ENCODE assay signal across 8 cellular contexts in genomic region chr15:96333194-96334016, GRCh38. TPM values are rescaled to one million over a fixed set of nuclear protein-coding genes. Genes with fewer than 3 reads are reported as not detected.
DNase-seq lines count a peak whose midpoint lies in the region; ATAC-seq, FAIRE-seq and TF ChIP-seq lines count a peak whose summit lies in the region.

No MANE protein-coding gene starts in this region.

- peak; percentile 5 for ATAC-seq in HepG2
- no peak for ATAC-seq in GM19397 (IDR thresholded peaks at IDR 0.05; ENCODE audit: unreplicated experiment)

- peaks cover 73% of the 10 kb centered on the region for H3K79me2 ChIP-seq in HepG2 (ENCODE audit: insufficient read depth, low read length)

- H3K9me3 ChIP-seq in HepG2 (ENCODE audit: low read length) (no peaks in the 10 kb centered on the region), thymus (ENCODE audit: control insufficient read depth) (peaks cover 2% of the 10 kb centered on the region)

- H3K36me3 ChIP-seq in HepG2 (replicated peaks in 1 of 2; ENCODE audit: control insufficient read depth in 1 of 2, insufficient read depth in 2 of 2, low read length in 2 of 2): peaks cover 5 to 12% of the 10 kb centered on the region in 2 experiments; a peak in 2 of 5 replicates
- H3K36me3 ChIP-seq in thymus (ENCODE audit: control insufficient read depth, insufficient read depth): no peaks in the 10 kb centered on the region

- peak overlapping the region; percentile 92 for H3K9ac ChIP-seq in HepG2 (ENCODE audit: insufficient read depth, low read depth, low read length)

- intact Hi-C loops in HepG2 (cut with micrococcal nuclease; ENCODE audit: unreplicated experiment): loop anchor here (5.0 kb wide), 2 partner anchors 571 to 1491 kb away; no protein-coding TSS in a partner anchor

- H4K20me1 ChIP-seq in HepG2 (ENCODE audit: insufficient read depth, low read length): peaks cover 31% of the 10 kb centered on the region

- no peak for TF ChIP-seq CTCF in LNCaP clone FGC (IDR thresholded peaks at IDR 0.05; ENCODE audit: control insufficient read depth, extremely low read depth, insufficient read depth)
- no peak for TF ChIP-seq CTCF in cardiac fibroblast (IDR thresholded peaks at IDR 0.05; ENCODE audit: low read depth, low read length)
- no peak for TF ChIP-seq CTCF in HepG2 (CRISPR knock-in tag; IDR thresholded peaks at IDR 0.05)

- WGBS in HepG2 (ENCODE audit: low lambda C conversion rate): 3% methylated on average over 22 of the region's 62 CpGs
- 6% methylated on average over 62 of the region's 62 CpGs for WGBS in thymus

- TF ChIP-seq EP300 in HepG2 (IDR thresholded peaks at IDR 0.05; ENCODE audit: low read depth in 2 of 2, low read length in 2 of 2) (no peak), HepG2 (CRISPR knock-in tag; IDR thresholded peaks at IDR 0.05; ENCODE audit: borderline replicate concordance) (no peak)

- CTCF ChIA-PET in HepG2 (lab: Yijun Ruan, JAX; ENCODE audit: low intra/inter-chr PET ratio, low total read pairs): no interaction called here

- in situ Hi-C loops in Caki2 (cut with HindIII; ENCODE audit: low pct_unique_long_range_greater_than_20kb, low sequenced_read_pairs) (loop anchor here (25.0 kb wide), 1 partner anchor 904 kb away; no protein-coding TSS in a partner anchor), HepG2 (cut with HindIII; ENCODE audit: extremely low pct_ligation_motif_present, low pct_unique_long_range_greater_than_20kb) (loop anchor here (10.0 to 25.0 kb wide), 5 partner anchors 159 to 1071 kb away; no protein-coding TSS in a partner anchor)

- H3K27ac ChIP-seq in HepG2 (ENCODE audit: extremely low read length, insufficient read depth, low read length): peak overlapping the region; percentile 91
- peak overlapping the region; percentile 15 for H3K27ac ChIP-seq in thymus (ENCODE audit: low read depth)

- FAIRE-seq in HepG2 (lab: Jason Lieb, UNC): no peak

- no peak for TF ChIP-seq RAD21 in HepG2 (CRISPR knock-in tag; IDR thresholded peaks at IDR 0.05)

- H3K4me2 ChIP-seq in HepG2 (ENCODE audit: low read depth, low read length): peak overlapping the region; percentile 85

- POLR2A ChIA-PET in HepG2 (lab: Yijun Ruan, JAX): interaction anchor here (1.1 kb wide), 1 partner anchor 21 kb away, joined by 3 read pairs; no protein-coding TSS in a partner anchor

- no peak for TF ChIP-seq POLR2A in HepG2 (IDR thresholded peaks at IDR 0.05; ENCODE audit: insufficient read depth in 1 of 2, low read depth in 2 of 2, low read length in 2 of 2)

- H2AFZ ChIP-seq in HepG2 (ENCODE audit: low read length): no peak overlapping the region

- H3K27me3 ChIP-seq in HepG2 (ENCODE audit: control insufficient read depth in 1 of 2, insufficient read depth in 2 of 2, low read length in 2 of 2) (no peaks in the 10 kb centered on the region; a peak in 1 of 5 replicates), thymus (ENCODE audit: control insufficient read depth, insufficient read depth) (peaks cover 85% of the 10 kb centered on the region)

- H3K4me1 ChIP-seq in HepG2 (ENCODE audit: insufficient read depth, low read length) (peaks cover 32% of the 10 kb centered on the region), thymus (ENCODE audit: control insufficient read depth, insufficient read depth, low read length) (peaks cover 2% of the 10 kb centered on the region)

- peak overlapping the region; percentile 73 for H3K4me3 ChIP-seq in LNCaP clone FGC (ENCODE audit: low read depth, low read length)
- H3K4me3 ChIP-seq in cardiac fibroblast (replicated peaks in 1 of 2; ENCODE audit: low read depth in 2 of 2, low read length in 2 of 2): peak overlapping the region; percentile 83 to 92
- peak overlapping the region; percentile 68 to 94 (median 82) for H3K4me3 ChIP-seq in HepG2 (replicated peaks in 1 of 3; ENCODE audit: insufficient read depth in 1 of 3, low read depth in 2 of 3, low read length in 3 of 3)
- H3K4me3 ChIP-seq in thymus (ENCODE audit: low read length): peak overlapping the region; percentile 42

- BruUV-seq in HepG2 (replicated peaks; lab: Mats Ljungman, UMichigan): no TSS peak

- DNase-seq in Caki2 (ENCODE audit: low read depth): peak; percentile 51
- no peak for DNase-seq in LNCaP clone FGC (ENCODE audit: low read depth)
- DNase-seq in cardiac fibroblast (ENCODE audit: low read depth in 2 of 2): peak; percentile 47 to 63
- DNase-seq in HepG2 (ENCODE audit: low spot score): no peak
- DNase-seq in GM19240 (ENCODE audit: insufficient read length, low spot score): no peak
- DNase-seq in COR-L47 (lab: John Stamatoyannopoulos, UW): no peak

TF ChIP-seq in HepG2, 621 proteins besides CTCF, POLR2A, EP300 and RAD21 (continues in another document):
- TF ChIP-seq ZFX (CRISPR knock-in tag; IDR thresholded peaks at IDR 0.05; ENCODE audit: low read depth): peak; percentile 20; the same call in 1 of the 2 replicates
- TF ChIP-seq UBTF (CRISPR knock-in tag; IDR thresholded peaks at IDR 0.05): peak; percentile 70
- no peak for TF ChIP-seq ZBTB38 (CRISPR knock-in tag; IDR thresholded peaks at IDR 0.05)
- no peak for TF ChIP-seq CERS6 (CRISPR knock-in tag; IDR thresholded peaks at IDR 0.05)
- TF ChIP-seq RBFOX2 (IDR thresholded peaks at IDR 0.05; ENCODE audit: low read depth, low read length): peak; percentile 61; the same call in 1 of the 2 replicates
- peak; percentile 27 for TF ChIP-seq RBM39 (IDR thresholded peaks at IDR 0.05; ENCODE audit: low read depth, low read length, poor library complexity, severe bottlenecking)
- 0 out of 2 replicates have a peak, but pooled peaks have one; percentile 14 for TF ChIP-seq ZNF788 (CRISPR knock-in tag; IDR thresholded peaks at IDR 0.05; ENCODE audit: borderline replicate concordance)
- TF ChIP-seq TAF1 (CRISPR knock-in tag; IDR thresholded peaks at IDR 0.05): peak; percentile 31; the same call in 1 of the 2 replicates
- no peak for TF ChIP-seq RARG (CRISPR knock-in tag; IDR thresholded peaks at IDR 0.05; ENCODE audit: low read depth)
- peak; percentile 51; the same call in 1 of the 2 replicates for TF ChIP-seq TFAP4 (IDR thresholded peaks at IDR 0.05; ENCODE audit: borderline replicate concordance, low read depth)
- TF ChIP-seq YY1 (IDR thresholded peaks at IDR 0.05; ENCODE audit: insufficient read depth, insufficient replicate concordance, low read depth, low read length): peak; percentile 26

RNA-seq across cellular contexts. Expression of gene NR2F2, which starts 2.9 kb away (rescaled TPM):
- total RNA-seq in Caki2 (2014; rRNA removed; shearing (Covaris generic); ENCODE audit: low replicate concordance): 7.0 and 16.0 TPM in 2 replicates
- 3.5 and 5.0 TPM in 2 replicates for total RNA-seq in HepG2 (2016; rRNA removed; fragmentation: Illumina TruSeq; extraction: Trizol)
- 0.61 and 0.79 TPM in 2 replicates for total RNA-seq in HepG2 (2016; cell fraction: cytosol; rRNA removed; fragmentation: Illumina TruSeq; extraction: Trizol; ENCODE audit: low read depth)
- 3.8 and 4.3 TPM in 2 replicates for total RNA-seq in HepG2 (2016; cell fraction: insoluble cytoplasmic fraction; rRNA removed; fragmentation: Illumina TruSeq; extraction: Trizol)
- total RNA-seq in HepG2 (2016; cell fraction: membrane; rRNA removed; fragmentation: Illumina TruSeq; extraction: Trizol): 2.4 and 2.8 TPM in 2 replicates
- 8.2 and 8.4 TPM in 2 replicates for total RNA-seq in HepG2 (2016; cell fraction: nucleus; rRNA removed; fragmentation: Illumina TruSeq; extraction: Trizol)
- polyA plus RNA-seq in HepG2 (2011; rRNA removed) (4.0 and 4.7 TPM in 2 replicates), thymus (11.9 TPM)
- 3.5 and 3.6 TPM in 2 replicates for polyA plus RNA-seq in HepG2 (2011; cell fraction: cytosol; rRNA removed)
- 13.5 and 15.0 TPM in 2 replicates for polyA plus RNA-seq in HepG2 (2011; cell fraction: nucleus; rRNA removed)
- 20.1 and 28.6 TPM in 2 replicates for polyA plus RNA-seq in HepG2 (2012)
- polyA plus RNA-seq in HepG2 (2016; cell fraction: cytosol; fragmentation: Illumina TruSeq; extraction: Trizol; ENCODE audit: low read depth): 0.70 TPM in 2 replicates
- 14.4 and 16.5 TPM in 2 replicates for polyA plus RNA-seq in HepG2 (2016; cell fraction: insoluble cytoplasmic fraction; fragmentation: Illumina TruSeq; extraction: Trizol; ENCODE audit: low read depth)
- 3.3 and 3.6 TPM in 2 replicates for polyA plus RNA-seq in HepG2 (2016; cell fraction: membrane; fragmentation: Illumina TruSeq; extraction: Trizol; ENCODE audit: low read depth)
- polyA plus RNA-seq in HepG2 (2016; cell fraction: nucleus; fragmentation: Illumina TruSeq; extraction: Trizol; ENCODE audit: insufficient read depth, low read depth): 27.1 and 27.3 TPM in 2 replicates
- 15.2 and 51.3 TPM in 2 replicates for polyA minus RNA-seq in HepG2 (2011; rRNA and poly(A)+ RNA removed; ENCODE audit: low replicate concordance)
- 6.7 and 11.9 TPM in 2 replicates for polyA minus RNA-seq in HepG2 (2011; cell fraction: cytosol; rRNA and poly(A)+ RNA removed)
- 11.7 and 14.2 TPM in 2 replicates for polyA minus RNA-seq in HepG2 (2011; cell fraction: nucleus; rRNA and poly(A)+ RNA removed)

Comparison
In these comparisons a context has a peak if more than half of its experiments do, and no peak if none do; other contexts are left out.
1. DNase-seq: peak in Caki2 (single experiment) and cardiac fibroblast (2 of 2); none in LNCaP clone FGC (single experiment), HepG2 (single experiment), GM19240 (single experiment) and COR-L47 (single experiment).
2. Peak in every context shown above with its lines, with median percentiles within 50 percentile points of each other: H3K4me3 ChIP-seq.